1 cellular context compared by ENCODE assay signal in the genomic region with DNA sequence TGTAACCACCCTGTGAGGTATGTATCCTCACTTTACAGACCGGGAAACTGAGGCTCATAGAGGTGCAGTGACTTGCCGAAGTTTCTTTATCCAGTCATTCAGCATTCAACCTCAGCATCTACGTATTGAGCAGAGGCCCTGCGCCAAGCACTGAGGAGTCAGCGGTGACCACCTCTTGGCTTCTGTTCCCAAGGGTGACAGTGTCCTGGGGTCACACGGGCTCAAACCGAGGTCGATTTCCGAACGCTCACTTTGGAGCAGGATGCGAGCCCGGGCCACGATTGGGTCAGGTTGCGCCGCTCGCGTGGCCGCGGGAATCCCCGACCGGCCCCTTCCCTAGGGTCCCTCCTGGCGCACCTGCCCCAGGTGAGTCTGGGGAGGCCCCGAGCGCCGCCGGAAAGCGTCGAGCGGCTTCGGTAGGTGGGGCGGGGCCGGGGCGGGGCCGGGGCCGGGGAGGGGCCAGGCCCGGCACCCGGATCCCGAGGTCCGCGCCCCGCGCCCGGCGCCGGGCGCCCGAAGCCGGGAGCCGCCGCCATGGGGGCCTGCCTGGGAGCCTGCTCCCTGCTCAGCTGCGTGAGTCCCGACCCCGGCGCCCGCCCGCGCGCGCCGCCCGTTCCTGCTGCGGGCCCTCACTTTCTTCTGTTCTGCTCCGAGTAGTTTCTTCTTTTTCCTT.
TF ChIP-seq lines count a peak whose summit lies in the region.

TSS of gene SERINC2 (plus strand) at position 482 of the 673 bp plus-strand sequence. CDS start at position 535, 53 bp downstream.

TF ChIP-seq in GM23338, 12 proteins besides CTCF, POLR2A, EP300 and RAD21 (continued from another document):
- TF ChIP-seq, protein P1, sequence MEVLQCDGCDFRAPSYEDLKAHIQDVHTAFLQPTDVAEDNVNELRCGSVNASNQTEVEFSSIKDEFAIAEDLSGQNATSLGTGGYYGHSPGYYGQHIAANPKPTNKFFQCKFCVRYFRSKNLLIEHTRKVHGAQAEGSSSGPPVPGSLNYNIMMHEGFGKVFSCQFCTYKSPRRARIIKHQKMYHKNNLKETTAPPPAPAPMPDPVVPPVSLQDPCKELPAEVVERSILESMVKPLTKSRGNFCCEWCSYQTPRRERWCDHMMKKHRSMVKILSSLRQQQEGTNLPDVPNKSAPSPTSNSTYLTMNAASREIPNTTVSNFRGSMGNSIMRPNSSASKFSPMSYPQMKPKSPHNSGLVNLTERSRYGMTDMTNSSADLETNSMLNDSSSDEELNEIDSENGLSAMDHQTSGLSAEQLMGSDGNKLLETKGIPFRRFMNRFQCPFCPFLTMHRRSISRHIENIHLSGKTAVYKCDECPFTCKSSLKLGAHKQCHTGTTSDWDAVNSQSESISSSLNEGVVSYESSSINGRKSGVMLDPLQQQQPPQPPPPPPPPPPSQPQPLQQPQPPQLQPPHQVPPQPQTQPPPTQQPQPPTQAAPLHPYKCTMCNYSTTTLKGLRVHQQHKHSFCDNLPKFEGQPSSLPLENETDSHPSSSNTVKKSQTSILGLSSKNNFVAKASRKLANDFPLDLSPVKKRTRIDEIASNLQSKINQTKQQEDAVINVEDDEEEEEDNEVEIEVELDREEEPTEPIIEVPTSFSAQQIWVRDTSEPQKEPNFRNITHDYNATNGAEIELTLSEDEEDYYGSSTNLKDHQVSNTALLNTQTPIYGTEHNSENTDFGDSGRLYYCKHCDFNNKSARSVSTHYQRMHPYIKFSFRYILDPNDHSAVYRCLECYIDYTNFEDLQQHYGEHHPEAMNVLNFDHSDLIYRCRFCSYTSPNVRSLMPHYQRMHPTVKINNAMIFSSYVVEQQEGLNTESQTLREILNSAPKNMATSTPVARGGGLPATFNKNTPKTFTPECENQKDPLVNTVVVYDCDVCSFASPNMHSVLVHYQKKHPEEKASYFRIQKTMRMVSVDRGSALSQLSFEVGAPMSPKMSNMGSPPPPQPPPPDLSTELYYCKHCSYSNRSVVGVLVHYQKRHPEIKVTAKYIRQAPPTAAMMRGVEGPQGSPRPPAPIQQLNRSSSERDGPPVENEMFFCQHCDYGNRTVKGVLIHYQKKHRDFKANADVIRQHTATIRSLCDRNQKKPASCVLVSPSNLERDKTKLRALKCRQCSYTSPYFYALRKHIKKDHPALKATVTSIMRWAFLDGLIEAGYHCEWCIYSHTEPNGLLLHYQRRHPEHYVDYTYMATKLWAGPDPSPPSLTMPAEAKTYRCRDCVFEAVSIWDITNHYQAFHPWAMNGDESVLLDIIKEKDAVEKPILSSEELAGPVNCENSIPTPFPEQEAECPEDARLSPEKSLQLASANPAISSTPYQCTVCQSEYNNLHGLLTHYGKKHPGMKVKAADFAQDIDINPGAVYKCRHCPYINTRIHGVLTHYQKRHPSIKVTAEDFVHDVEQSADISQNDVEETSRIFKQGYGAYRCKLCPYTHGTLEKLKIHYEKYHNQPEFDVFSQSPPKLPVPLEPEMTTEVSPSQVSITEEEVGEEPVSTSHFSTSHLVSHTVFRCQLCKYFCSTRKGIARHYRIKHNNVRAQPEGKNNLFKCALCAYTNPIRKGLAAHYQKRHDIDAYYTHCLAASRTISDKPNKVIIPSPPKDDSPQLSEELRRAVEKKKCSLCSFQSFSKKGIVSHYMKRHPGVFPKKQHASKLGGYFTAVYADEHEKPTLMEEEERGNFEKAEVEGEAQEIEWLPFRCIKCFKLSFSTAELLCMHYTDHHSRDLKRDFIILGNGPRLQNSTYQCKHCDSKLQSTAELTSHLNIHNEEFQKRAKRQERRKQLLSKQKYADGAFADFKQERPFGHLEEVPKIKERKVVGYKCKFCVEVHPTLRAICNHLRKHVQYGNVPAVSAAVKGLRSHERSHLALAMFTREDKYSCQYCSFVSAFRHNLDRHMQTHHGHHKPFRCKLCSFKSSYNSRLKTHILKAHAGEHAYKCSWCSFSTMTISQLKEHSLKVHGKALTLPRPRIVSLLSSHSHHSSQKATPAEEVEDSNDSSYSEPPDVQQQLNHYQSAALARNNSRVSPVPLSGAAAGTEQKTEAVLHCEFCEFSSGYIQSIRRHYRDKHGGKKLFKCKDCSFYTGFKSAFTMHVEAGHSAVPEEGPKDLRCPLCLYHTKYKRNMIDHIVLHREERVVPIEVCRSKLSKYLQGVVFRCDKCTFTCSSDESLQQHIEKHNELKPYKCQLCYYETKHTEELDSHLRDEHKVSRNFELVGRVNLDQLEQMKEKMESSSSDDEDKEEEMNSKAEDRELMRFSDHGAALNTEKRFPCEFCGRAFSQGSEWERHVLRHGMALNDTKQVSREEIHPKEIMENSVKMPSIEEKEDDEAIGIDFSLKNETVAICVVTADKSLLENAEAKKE (CRISPR knock-in tag; IDR thresholded peaks at IDR 0.05): no peak
